8 cellular contexts compared by ENCODE assay signal in the genomic region with DNA sequence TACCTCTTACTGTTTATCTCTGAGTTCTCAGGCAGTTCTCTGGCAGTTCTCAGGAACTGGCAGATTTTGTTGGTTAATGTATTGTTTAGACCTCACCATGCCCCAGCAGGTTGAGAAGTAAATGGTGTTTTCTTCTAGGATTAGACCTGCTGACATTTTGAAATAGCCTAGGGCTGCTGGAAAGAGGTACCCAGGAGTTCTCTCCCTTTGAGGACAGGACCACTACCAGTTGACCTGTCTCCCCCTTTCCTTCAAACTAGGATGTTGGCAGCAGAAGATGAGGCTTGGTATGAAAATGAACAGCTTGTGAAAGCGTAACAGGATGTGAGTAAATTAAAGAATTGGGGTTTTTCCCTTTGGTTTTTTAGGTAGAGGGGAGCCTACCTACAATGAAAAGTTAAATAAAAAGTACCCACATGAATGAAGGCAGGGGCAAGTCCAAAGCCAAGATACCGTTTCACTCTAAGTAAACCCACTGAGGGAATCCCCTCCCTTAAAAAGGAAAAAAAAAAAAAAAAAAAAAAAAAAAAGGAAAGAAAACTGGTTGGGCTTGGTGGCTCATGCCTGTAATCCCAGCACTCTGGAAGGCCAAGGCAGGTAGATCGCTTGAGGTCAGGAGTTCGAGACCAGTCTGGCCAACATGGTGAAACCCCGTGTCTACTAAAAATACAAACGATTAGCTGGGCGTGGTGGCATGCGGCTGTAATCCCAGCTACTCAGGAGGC.
DNase-seq lines count a peak whose midpoint lies in the region; ATAC-seq and TF ChIP-seq lines count a peak whose summit lies in the region.

No MANE protein-coding gene starts in this region.

- peak overlapping the region; percentile 19 for H3K9ac ChIP-seq in MM.1S (ENCODE audit: low read length)

- peak overlapping the region in 9 of 10 donors; percentile 30 to 72 (median 59) for H3K4me3 Mint-ChIP-seq in naive thymus-derived CD4-positive, alpha-beta T cell

- H3K79me2 ChIP-seq in MM.1S (ENCODE audit: low read length), result no peaks in the 10 kb centered on the region

- no peaks in the 10 kb centered on the region for H3K9me2 ChIP-seq in MM.1S (replicated peaks; ENCODE audit: insufficient read depth, low read length)

- POLR2A ChIA-PET in naive thymus-derived CD4-positive, alpha-beta T cell (lab: Charles Lee), result interaction anchor here (0.6 to 1.4 kb wide), 8 partner anchors 20 to 1120 kb away, joined by 3 to 8 read pairs (median 4); no protein-coding TSS in a partner anchor

- WGBS in psoas muscle, 3 donors, result 62 to 75% (median 70%) methylated on average over 8 of the region's 8 CpGs

- H3F3A ChIP-seq in MM.1S (ENCODE audit: insufficient read depth, low read length), result peaks cover 31% of the 10 kb centered on the region

- peak overlapping the region; percentile 66 to 95 (median 88) for H3K27ac Mint-ChIP-seq in naive thymus-derived CD4-positive, alpha-beta T cell

- H3K36me3 ChIP-seq in MM.1S (replicated peaks; ENCODE audit: insufficient read depth, low read length), result no peaks in the 10 kb centered on the region
- no peaks in the 10 kb centered on the region for H3K36me3 ChIP-seq in naive thymus-derived CD4-positive, alpha-beta T cell (ENCODE audit: control insufficient read depth in 2 of 3, insufficient read depth in 3 of 3, low read length in 3 of 3)
- H3K36me3 ChIP-seq in psoas muscle (ENCODE audit: insufficient read depth in 1 of 2, low read depth in 1 of 2), result no peaks in the 10 kb centered on the region

- H3K4me3 ChIP-seq in MM.1S (ENCODE audit: low read length) (no peak overlapping the region), psoas muscle (no peak overlapping the region)
- H3K4me3 ChIP-seq in naive thymus-derived CD4-positive, alpha-beta T cell (ENCODE audit: low read length), result no peak overlapping the region

- peaks cover 21 to 43% (median 28%) of the 10 kb centered on the region in 7 donors for H3K4me1 Mint-ChIP-seq in naive thymus-derived CD4-positive, alpha-beta T cell

- peak overlapping the region; percentile 36 for H3K4me2 ChIP-seq in MM.1S (ENCODE audit: low read depth, low read length)

- CTCF ChIA-PET in naive thymus-derived CD4-positive, alpha-beta T cell (lab: Charles Lee), result interaction anchor here (1.5 to 1.9 kb wide), 2 partner anchors 13 to 66 kb away, joined by 4 to 7 read pairs; no protein-coding TSS in a partner anchor

- H3K36me3 Mint-ChIP-seq in naive thymus-derived CD4-positive, alpha-beta T cell, result peaks cover 0 to 2% (median 0%) of the 10 kb centered on the region in 5 donors

- H4K20me1 ChIP-seq in MM.1S (ENCODE audit: insufficient read depth, low read length), result no peaks in the 10 kb centered on the region

- no peak overlapping the region for H2AFZ ChIP-seq in MM.1S (ENCODE audit: low read length)

- H3K9me3 Mint-ChIP-seq in naive thymus-derived CD4-positive, alpha-beta T cell, result no peaks in the 10 kb centered on the region

- peaks cover 0 to 40% (median 0%) of the 10 kb centered on the region in 5 donors for H3K27me3 Mint-ChIP-seq in naive thymus-derived CD4-positive, alpha-beta T cell

- intact Hi-C loops in naive thymus-derived CD4-positive, alpha-beta T cell (cut with micrococcal nuclease), result loop anchor here (1.0 to 5.0 kb wide), 12 partner anchors 14 to 330 kb away; a partner anchor contains a TSS
- intact Hi-C loops in psoas muscle (cut with DNase I), result no loop called here

- TF ChIP-seq CTCF in MM.1S (IDR thresholded peaks at IDR 0.05; ENCODE audit: low read length) (no peak), psoas muscle (IDR thresholded peaks at IDR 0.05) (no peak)

- ATAC-seq in GM18873 (IDR thresholded peaks at IDR 0.05; ENCODE audit: low FRiP score, unreplicated experiment) (peak; percentile 86), HG02588 (IDR thresholded peaks at IDR 0.05; ENCODE audit: unreplicated experiment) (peak; percentile 65), psoas muscle (no peak)
- peak; percentile 86 for ATAC-seq in naive thymus-derived CD4-positive, alpha-beta T cell

- H3K9me3 ChIP-seq in MM.1S (replicated peaks; ENCODE audit: insufficient read depth, low read length), result no peaks in the 10 kb centered on the region
- H3K9me3 ChIP-seq in naive thymus-derived CD4-positive, alpha-beta T cell (ENCODE audit: control insufficient read depth in 2 of 3, low read length in 3 of 3), result no peaks in the 10 kb centered on the region
- no peaks in the 10 kb centered on the region for H3K9me3 ChIP-seq in psoas muscle

- peak overlapping the region; percentile 95 for H3K27ac ChIP-seq in MM.1S (ENCODE audit: low read length)
- H3K27ac ChIP-seq in naive thymus-derived CD4-positive, alpha-beta T cell (ENCODE audit: low read depth, low read length), result peak overlapping the region; percentile 61
- H3K27ac ChIP-seq in psoas muscle, result no peak overlapping the region

- H3K4me1 ChIP-seq in MM.1S (ENCODE audit: low read length) (peaks cover 33% of the 10 kb centered on the region), psoas muscle (peaks cover 22% of the 10 kb centered on the region)
- H3K4me1 ChIP-seq in naive thymus-derived CD4-positive, alpha-beta T cell (ENCODE audit: control insufficient read depth in 2 of 2, insufficient read depth in 2 of 2, low read length in 2 of 2), result peaks cover 18 to 25% of the 10 kb centered on the region in 2 donors

- H3K27me3 ChIP-seq in MM.1S (replicated peaks; ENCODE audit: insufficient read depth, low read length) (no peaks in the 10 kb centered on the region), psoas muscle (ENCODE audit: insufficient read depth in 3 of 3, low read length in 2 of 3) (no peaks in the 10 kb centered on the region)
- H3K27me3 ChIP-seq in naive thymus-derived CD4-positive, alpha-beta T cell (ENCODE audit: control insufficient read depth in 2 of 2, insufficient read depth in 2 of 2, low read length in 2 of 2), result no peaks in the 10 kb centered on the region

- DNase-seq in MM.1S (peak; percentile 68), nucleus accumbens (lab: John Stamatoyannopoulos, UW) (no peak), psoas muscle (no peak), NCI-H510A (lab: John Stamatoyannopoulos, UW) (no peak), NOMO-1 treated with DMSO at 0.1 percent for 48 hours (lab: John Stamatoyannopoulos, UW; ENCODE audit: unreplicated experiment) (no peak)
- DNase-seq in naive thymus-derived CD4-positive, alpha-beta T cell, result peak in 8 of 9 donors; percentile 34 to 64 (median 51)

Comparison
In these comparisons a context has a peak if more than half of its experiments do, and no peak if none do; other contexts are left out.
1. ATAC-seq: peak in GM18873 (single experiment), HG02588 (single experiment) and naive thymus-derived CD4-positive, alpha-beta T cell (single experiment); none in psoas muscle (0 of 4).
2. DNase-seq: peak in MM.1S (single experiment) and naive thymus-derived CD4-positive, alpha-beta T cell (8 of 9); none in nucleus accumbens (0 of 56), psoas muscle (0 of 2), NCI-H510A (single experiment) and NOMO-1 treated with DMSO at 0.1 percent for 48 hours (single experiment).
3. intact Hi-C loops: an anchor here in naive thymus-derived CD4-positive, alpha-beta T cell (1.0 to 5.0 kb wide); none called in psoas muscle.